ENCODE assay signal across 18 cellular contexts in genomic region chr9:96751815-96752214, GRCh38.
"Had no signal": no experiment of that assay in that cellular context is flagged by ENCODE, and none has a peak within 500 bp of the region (broad histone marks: within the 10 kb centered on the region; RNA-seq: fewer than 3 reads in every experiment).

No MANE protein-coding gene starts in this region.

- H3K36me3 ChIP-seq: cardiac muscle cell, right atrium auricular region, suprapubic skin, upper lobe of right lung had no signal

- H3K27me3 Mint-ChIP-seq: activated CD4-positive, alpha-beta memory T cell treated with anti-CD3 and anti-CD28 coated beads, Interleukin-2, amount 10 ng/mL, durations not matched to agents 7 days and 5 days; activated naive CD4-positive, alpha-beta T cell treated with anti-CD3 and anti-CD28 coated beads, Interleukin-2, amount 50 U/mL, for 24 hours; progenitor cell of endocrine pancreas had no signal

- H3K27ac ChIP-seq: cardiac muscle cell, dorsolateral prefrontal cortex, right atrium auricular region, suprapubic skin, upper lobe of right lung, WERI-Rb-1 had no signal

- H3K27me3 ChIP-seq: cardiac muscle cell, dorsolateral prefrontal cortex, right atrium auricular region, suprapubic skin, upper lobe of right lung had no signal

- FAIRE-seq: frontal cortex had no signal

- H3K4me1 Mint-ChIP-seq: activated CD4-positive, alpha-beta memory T cell treated with anti-CD3 and anti-CD28 coated beads, Interleukin-2, amount 10 ng/mL, durations not matched to agents 7 days and 5 days; activated naive CD4-positive, alpha-beta T cell treated with anti-CD3 and anti-CD28 coated beads, Interleukin-2, amount 50 U/mL, for 24 hours; endodermal cell had no signal

- H3K4me3 Mint-ChIP-seq: activated CD4-positive, alpha-beta memory T cell treated with anti-CD3 and anti-CD28 coated beads, Interleukin-2, amount 10 ng/mL, durations not matched to agents 7 days and 5 days; activated naive CD4-positive, alpha-beta T cell treated with anti-CD3 and anti-CD28 coated beads, Interleukin-2, amount 50 U/mL, for 24 hours; activated T-cell treated with anti-CD3 and anti-CD28 coated beads, Interleukin-2, amount 50 U/mL, for 4 hours; endodermal cell had no signal

- H3K27ac Mint-ChIP-seq: activated CD4-positive, alpha-beta memory T cell treated with anti-CD3 and anti-CD28 coated beads, Interleukin-2, amount 10 ng/mL, durations not matched to agents 7 days and 5 days; activated naive CD4-positive, alpha-beta T cell treated with anti-CD3 and anti-CD28 coated beads, Interleukin-2, amount 50 U/mL, for 24 hours; endodermal cell; progenitor cell of endocrine pancreas had no signal

- ATAC-seq: activated T-cell treated with anti-CD3 and anti-CD28 coated beads, Interleukin-2, amount 50 U/mL, for 4 hours; stimulated activated naive CD8-positive, alpha-beta T cell treated with anti-CD3 and anti-CD28 coated beads, Interleukin-15, Interleukin-2, amounts not matched to agents 100 U/mL and 50 U/mL, for 24 hours; upper lobe of right lung had no signal

- DNase-seq: activated CD4-positive, alpha-beta memory T cell treated with anti-CD3 and anti-CD28 coated beads, Interleukin-2, amount 10 ng/mL, durations not matched to agents 7 days and 5 days; activated CD4-positive, alpha-beta T cell treated with anti-CD3 and anti-CD28 coated beads for 4 hours; activated effector memory CD4-positive, alpha-beta T cell treated with anti-CD3 and anti-CD28 coated beads, Interleukin-2, amount 50 U/mL, for 16 hours; activated T-cell treated with anti-CD3 and anti-CD28 coated beads, Interleukin-2, amount 50 U/mL, for 4 hours; dorsolateral prefrontal cortex; endodermal cell; head of caudate nucleus; stimulated activated CD4-positive, alpha-beta T cell treated with anti-CD3 and anti-CD28 coated beads, Interleukin-15, amount 100 ng/mL, for 24 hours; stimulated activated CD4-positive, alpha-beta T cell treated with anti-CD3 and anti-CD28 coated beads, Interleukin-4, amount 100 ng/mL, for 24 hours; stimulated activated naive CD8-positive, alpha-beta T cell treated with anti-CD3 and anti-CD28 coated beads, Interleukin-15, Interleukin-2, amounts not matched to agents 100 U/mL and 50 U/mL, for 24 hours; upper lobe of right lung; WERI-Rb-1 had no signal

- H3K4me1 ChIP-seq: right atrium auricular region, suprapubic skin, upper lobe of right lung had no signal

- H3K4me3 ChIP-seq: cardiac muscle cell, dorsolateral prefrontal cortex, right atrium auricular region, suprapubic skin, upper lobe of right lung had no signal
